Comparison of ENCODE assay signal across 1 cellular context in genomic region chr5:132475939-132476852, GRCh38.
A peak's percentile ranks its signal among the peaks of the same experiment; 100 is the strongest.
TF ChIP-seq lines count a peak whose summit lies in the region.

No MANE protein-coding gene starts in this region.

TF ChIP-seq in HepG2, 621 proteins besides CTCF, POLR2A, EP300 and RAD21 (continued from another document and continues in another):
- peak; percentile 22; the same call in 1 of the 2 replicates for TF ChIP-seq AHDC1 (CRISPR knock-in tag; IDR thresholded peaks at IDR 0.05; ENCODE audit: borderline replicate concordance)
- no peak for TF ChIP-seq ZNF614 (CRISPR knock-in tag; IDR thresholded peaks at IDR 0.05; ENCODE audit: borderline replicate concordance)
- TF ChIP-seq ZNF788 (CRISPR knock-in tag; IDR thresholded peaks at IDR 0.05; ENCODE audit: borderline replicate concordance) = 0 out of 2 replicates have a peak, but pooled peaks have one; percentile 42
- no peak for TF ChIP-seq ZNF335 (CRISPR knock-in tag; IDR thresholded peaks at IDR 0.05)
- TF ChIP-seq CBFB (CRISPR knock-in tag; IDR thresholded peaks at IDR 0.05) = no peak
- no peak for TF ChIP-seq NONO (IDR thresholded peaks at IDR 0.05)
- TF ChIP-seq NONO (CRISPR knock-in tag; conservative IDR thresholded peaks at IDR 0.05) = no peak
- no peak for TF ChIP-seq PRMT3 (CRISPR knock-in tag; IDR thresholded peaks at IDR 0.05; ENCODE audit: borderline replicate concordance, low read depth)
- no peak for TF ChIP-seq ZFY (CRISPR knock-in tag; IDR thresholded peaks at IDR 0.05)
- no peak for TF ChIP-seq TAF15 (IDR thresholded peaks at IDR 0.05; ENCODE audit: low read depth, low read length, poor library complexity, severe bottlenecking)
- no peak for TF ChIP-seq PAF1 (CRISPR knock-in tag; IDR thresholded peaks at IDR 0.05)
- no peak for TF ChIP-seq FOXM1 (CRISPR knock-in tag; IDR thresholded peaks at IDR 0.05)
- TF ChIP-seq NCOR1 (IDR thresholded peaks at IDR 0.05; ENCODE audit: borderline replicate concordance, low read length) = no peak; the same call in 1 of the 2 replicates
- no peak for TF ChIP-seq ZNF672 (CRISPR knock-in tag; IDR thresholded peaks at IDR 0.05)
- no peak for TF ChIP-seq SP4 (CRISPR knock-in tag; IDR thresholded peaks at IDR 0.05)
- TF ChIP-seq PPARG (CRISPR knock-in tag; conservative IDR thresholded peaks at IDR 0.05) = no peak
- TF ChIP-seq SKI (IDR thresholded peaks at IDR 0.05; ENCODE audit: partially characterized antibody) = peak; percentile 38
- no peak for TF ChIP-seq CREM (IDR thresholded peaks at IDR 0.05)
- TF ChIP-seq CREM (CRISPR knock-in tag; IDR thresholded peaks at IDR 0.05) = no peak
- TF ChIP-seq ZNF251 (CRISPR knock-in tag; IDR thresholded peaks at IDR 0.05) = no peak
- TF ChIP-seq, protein P1, sequence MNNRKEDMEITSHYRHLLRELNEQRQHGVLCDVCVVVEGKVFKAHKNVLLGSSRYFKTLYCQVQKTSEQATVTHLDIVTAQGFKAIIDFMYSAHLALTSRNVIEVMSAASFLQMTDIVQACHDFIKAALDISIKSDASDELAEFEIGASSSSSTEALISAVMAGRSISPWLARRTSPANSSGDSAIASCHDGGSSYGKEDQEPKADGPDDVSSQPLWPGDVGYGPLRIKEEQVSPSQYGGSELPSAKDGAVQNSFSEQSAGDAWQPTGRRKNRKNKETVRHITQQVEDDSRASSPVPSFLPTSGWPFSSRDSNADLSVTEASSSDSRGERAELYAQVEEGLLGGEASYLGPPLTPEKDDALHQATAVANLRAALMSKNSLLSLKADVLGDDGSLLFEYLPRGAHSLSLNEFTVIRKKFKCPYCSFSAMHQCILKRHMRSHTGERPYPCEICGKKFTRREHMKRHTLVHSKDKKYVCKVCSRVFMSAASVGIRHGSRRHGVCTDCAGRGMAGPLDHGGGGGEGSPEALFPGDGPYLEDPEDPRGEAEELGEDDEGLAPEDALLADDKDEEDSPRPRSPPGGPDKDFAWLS (CRISPR knock-in tag; IDR thresholded peaks at IDR 0.05; ENCODE audit: borderline replicate concordance) = no peak
- TF ChIP-seq ZNF136 (CRISPR knock-in tag; IDR thresholded peaks at IDR 0.05; ENCODE audit: low read depth) = no peak
- no peak for TF ChIP-seq AGO2 (optimal IDR thresholded peaks at IDR 0.05; ENCODE audit: low read depth, low read length)
- no peak for TF ChIP-seq FOXA1 (IDR thresholded peaks at IDR 0.05)
- TF ChIP-seq FOXA1 (CRISPR knock-in tag; IDR thresholded peaks at IDR 0.05) = no peak
- TF ChIP-seq ZNF441 (CRISPR knock-in tag; IDR thresholded peaks at IDR 0.05; ENCODE audit: borderline replicate concordance) = no peak
- TF ChIP-seq SMAD3 (CRISPR knock-in tag; IDR thresholded peaks at IDR 0.05) = no peak
- TF ChIP-seq KDM6A (CRISPR knock-in tag; IDR thresholded peaks at IDR 0.05; ENCODE audit: low read depth) = peak; percentile 43
- TF ChIP-seq, protein P2, sequence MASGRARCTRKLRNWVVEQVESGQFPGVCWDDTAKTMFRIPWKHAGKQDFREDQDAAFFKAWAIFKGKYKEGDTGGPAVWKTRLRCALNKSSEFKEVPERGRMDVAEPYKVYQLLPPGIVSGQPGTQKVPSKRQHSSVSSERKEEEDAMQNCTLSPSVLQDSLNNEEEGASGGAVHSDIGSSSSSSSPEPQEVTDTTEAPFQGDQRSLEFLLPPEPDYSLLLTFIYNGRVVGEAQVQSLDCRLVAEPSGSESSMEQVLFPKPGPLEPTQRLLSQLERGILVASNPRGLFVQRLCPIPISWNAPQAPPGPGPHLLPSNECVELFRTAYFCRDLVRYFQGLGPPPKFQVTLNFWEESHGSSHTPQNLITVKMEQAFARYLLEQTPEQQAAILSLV (CRISPR knock-in tag; IDR thresholded peaks at IDR 0.05; ENCODE audit: borderline replicate concordance) = peak; percentile 22; the same call in 1 of the 2 replicates
- peak; percentile 51 for TF ChIP-seq ZNF430 (CRISPR knock-in tag; IDR thresholded peaks at IDR 0.05)
- TF ChIP-seq FLYWCH1 (CRISPR knock-in tag; IDR thresholded peaks at IDR 0.05) = no peak
- 0 out of 2 replicates have a peak, but pooled peaks have one; percentile 23 for TF ChIP-seq SOX5 (CRISPR knock-in tag; IDR thresholded peaks at IDR 0.05; ENCODE audit: borderline replicate concordance)
- no peak for TF ChIP-seq IKZF4 (CRISPR knock-in tag; IDR thresholded peaks at IDR 0.05; ENCODE audit: borderline replicate concordance, low read depth, not compliant biosample characterization)
- TF ChIP-seq SKIL (CRISPR knock-in tag; IDR thresholded peaks at IDR 0.05; ENCODE audit: borderline replicate concordance) = no peak
- TF ChIP-seq FOXK1 (CRISPR knock-in tag; IDR thresholded peaks at IDR 0.05; ENCODE audit: borderline replicate concordance, low read depth) = no peak
- 0 out of 2 replicates have a peak, but pooled peaks have one; percentile 45 for TF ChIP-seq ZBTB7B (CRISPR knock-in tag; IDR thresholded peaks at IDR 0.05)
- peak; percentile 81; the same call in 1 of the 2 replicates for TF ChIP-seq HNRNPL (IDR thresholded peaks at IDR 0.05; ENCODE audit: low read depth, low read length)
- TF ChIP-seq TOPORS (CRISPR knock-in tag; IDR thresholded peaks at IDR 0.05) = no peak
- no peak for TF ChIP-seq BRD4 (CRISPR knock-in tag; IDR thresholded peaks at IDR 0.05)
- no peak for TF ChIP-seq TFAP4 (IDR thresholded peaks at IDR 0.05; ENCODE audit: borderline replicate concordance, low read depth)
- TF ChIP-seq HHEX (CRISPR knock-in tag; IDR thresholded peaks at IDR 0.05) = no peak
- TF ChIP-seq GATAD1 (CRISPR knock-in tag; IDR thresholded peaks at IDR 0.05) = no peak
- TF ChIP-seq, protein P3, sequence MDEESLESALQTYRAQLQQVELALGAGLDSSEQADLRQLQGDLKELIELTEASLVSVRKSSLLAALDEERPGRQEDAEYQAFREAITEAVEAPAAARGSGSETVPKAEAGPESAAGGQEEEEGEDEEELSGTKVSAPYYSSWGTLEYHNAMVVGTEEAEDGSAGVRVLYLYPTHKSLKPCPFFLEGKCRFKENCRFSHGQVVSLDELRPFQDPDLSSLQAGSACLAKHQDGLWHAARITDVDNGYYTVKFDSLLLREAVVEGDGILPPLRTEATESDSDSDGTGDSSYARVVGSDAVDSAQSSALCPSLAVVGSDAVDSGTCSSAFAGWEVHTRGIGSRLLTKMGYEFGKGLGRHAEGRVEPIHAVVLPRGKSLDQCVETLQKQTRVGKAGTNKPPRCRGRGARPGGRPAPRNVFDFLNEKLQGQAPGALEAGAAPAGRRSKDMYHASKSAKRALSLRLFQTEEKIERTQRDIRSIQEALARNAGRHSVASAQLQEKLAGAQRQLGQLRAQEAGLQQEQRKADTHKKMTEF (CRISPR knock-in tag; IDR thresholded peaks at IDR 0.05) = no peak
- peak; percentile 42; the same call in 1 of the 2 replicates for TF ChIP-seq TARDBP (CRISPR knock-in tag; IDR thresholded peaks at IDR 0.05)
- TF ChIP-seq ZNF607 (CRISPR knock-in tag; IDR thresholded peaks at IDR 0.05; ENCODE audit: borderline replicate concordance) = no peak
- TF ChIP-seq HIVEP1 (CRISPR knock-in tag; IDR thresholded peaks at IDR 0.05) = no peak
- no peak for TF ChIP-seq KLF9 (CRISPR knock-in tag; IDR thresholded peaks at IDR 0.05; ENCODE audit: low read depth)
- peak; percentile 27; the same call in 1 of the 2 replicates for TF ChIP-seq KDM2A (CRISPR knock-in tag; IDR thresholded peaks at IDR 0.05; ENCODE audit: borderline replicate concordance, low read depth)
- TF ChIP-seq ZNF367 (CRISPR knock-in tag; IDR thresholded peaks at IDR 0.05; ENCODE audit: borderline replicate concordance) = no peak
- no peak for TF ChIP-seq EED (CRISPR knock-in tag; IDR thresholded peaks at IDR 0.05)
- no peak for TF ChIP-seq ZNF552 (CRISPR knock-in tag; IDR thresholded peaks at IDR 0.05; ENCODE audit: borderline replicate concordance)
- TF ChIP-seq ZNF83 (CRISPR knock-in tag; IDR thresholded peaks at IDR 0.05; ENCODE audit: borderline replicate concordance) = no peak
- TF ChIP-seq SNAPC4 (CRISPR knock-in tag; IDR thresholded peaks at IDR 0.05) = no peak
- TF ChIP-seq ADNP (CRISPR knock-in tag; IDR thresholded peaks at IDR 0.05) = no peak
- no peak for TF ChIP-seq GTF3A (CRISPR knock-in tag; conservative IDR thresholded peaks at IDR 0.05)
- TF ChIP-seq KLF13 (CRISPR knock-in tag; IDR thresholded peaks at IDR 0.05) = no peak
